ENCODE assay signal across 1 cellular context in genomic region chrX:49185062-49185394, GRCh38.
TF ChIP-seq lines count a peak whose summit lies in the region.

No MANE protein-coding gene starts in this region.

TF ChIP-seq in SK-N-SH treated with all-trans-retinoic acid at 6 μM for 48 hours, 23 proteins besides CTCF, POLR2A, EP300 and RAD21 (continued from another document):
- TF ChIP-seq PATZ1 (CRISPR knock-in tag; IDR thresholded peaks at IDR 0.05; ENCODE audit: borderline replicate concordance) (no peak), ZNF8 (CRISPR knock-in tag; IDR thresholded peaks at IDR 0.05) (no peak), CSRNP3 (CRISPR knock-in tag; IDR thresholded peaks at IDR 0.05) (no peak), POU6F1 (CRISPR knock-in tag; IDR thresholded peaks at IDR 0.05; ENCODE audit: borderline replicate concordance, low read depth) (no peak), CSDC2 (CRISPR knock-in tag; IDR thresholded peaks at IDR 0.05) (no peak), GLIS3 (CRISPR knock-in tag; IDR thresholded peaks at IDR 0.05) (no peak)
TF ChIP-seq in SK-N-SH treated with all-trans-retinoic acid at 6 μM for 48 hours: peak in this region for 0.
